Comparison of ENCODE assay signal across 23 cellular contexts in the genomic region with DNA sequence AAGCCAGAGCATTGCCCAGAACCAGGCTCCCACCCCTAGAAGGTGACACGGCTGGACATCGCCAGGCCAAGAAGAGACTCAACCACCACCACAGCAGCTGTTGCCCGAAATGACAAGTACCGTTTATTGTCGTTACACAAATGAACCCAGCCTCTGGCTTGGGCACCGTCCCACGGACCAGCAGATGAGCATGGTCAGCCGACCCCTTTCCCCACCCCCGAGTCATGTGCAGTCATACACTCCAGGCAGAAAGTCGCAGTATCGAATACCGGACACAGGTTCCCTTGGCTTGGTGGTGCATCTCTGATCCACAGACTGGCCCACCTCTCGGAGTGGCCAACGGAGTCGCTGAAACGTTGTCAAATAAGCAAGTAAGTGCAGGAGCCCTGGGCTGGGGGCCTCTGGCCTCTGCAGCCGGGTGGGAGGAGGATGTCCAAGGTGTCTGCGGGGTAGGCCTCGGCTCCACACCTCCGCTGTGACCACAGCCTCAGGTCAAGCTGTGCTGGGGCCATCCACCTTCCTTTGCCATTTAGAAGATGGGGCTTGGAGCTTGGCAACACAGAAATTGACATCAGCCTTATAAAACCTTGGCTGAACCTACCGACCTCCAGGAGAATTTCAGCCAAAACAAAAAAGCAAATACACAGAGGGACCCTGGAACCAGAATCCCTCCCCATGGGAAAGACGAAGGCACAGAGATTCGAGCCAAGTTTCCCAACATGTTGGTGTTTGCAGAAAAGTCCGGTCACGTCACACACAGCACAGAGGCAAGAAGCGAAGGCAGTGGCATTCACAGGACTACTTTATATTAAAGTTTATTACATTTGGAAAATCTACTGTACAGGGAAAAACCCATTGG.
"Had no signal": no experiment of that assay in that cellular context is flagged by ENCODE, and none has a peak within 500 bp of the region (broad histone marks: within the 10 kb centered on the region; RNA-seq: fewer than 3 reads in every experiment).

No MANE protein-coding gene starts in this region.

- H3K9me3 ChIP-seq: gastrocnemius medialis, left lung, lower lobe of right lung, sigmoid colon, testis, tibial artery, upper lobe of left lung had no signal

- H3K27me3 ChIP-seq: dorsolateral prefrontal cortex, gastrocnemius medialis, left lung, sigmoid colon, testis, tibial artery, upper lobe of left lung had no signal

- H3K36me3 Mint-ChIP-seq: natural killer cell; stimulated activated memory B cell treated with anti-CD40 and anti-IgM and Interleukin-4, amounts not matched to agents 10 μg/mL and 1 μg/mL and 100 μg/mL, for 72 hours had no signal

- ATAC-seq: esophagus mucosa; gastrocnemius medialis; left lung; lower lobe of right lung; natural killer cell; stimulated activated memory B cell treated with anti-CD40 and anti-IgM and Interleukin-4, amounts not matched to agents 10 μg/mL and 1 μg/mL and 100 μg/mL, for 72 hours; stimulated activated naive CD8-positive, alpha-beta T cell treated with anti-CD3 and anti-CD28 coated beads, Interleukin-15, Interleukin-2, amounts not matched to agents 100 U/mL and 50 U/mL, for 24 hours had no signal

- H3K9me3 Mint-ChIP-seq: natural killer cell; neural crest cell; stimulated activated memory B cell treated with anti-CD40 and anti-IgM and Interleukin-4, amounts not matched to agents 10 μg/mL and 1 μg/mL and 100 μg/mL, for 72 hours had no signal

- DNase-seq: dorsolateral prefrontal cortex; effector CD4-positive, alpha-beta T cell; foreskin fibroblast; gastrocnemius medialis; head of caudate nucleus; lower lobe of right lung; natural killer cell; sigmoid colon; stimulated activated CD4-positive, alpha-beta T cell treated with anti-CD3 and anti-CD28 coated beads, Interleukin-4, amount 100 ng/mL, for 4 hours; stimulated activated naive CD8-positive, alpha-beta T cell treated with anti-CD3 and anti-CD28 coated beads, Interleukin-15, Interleukin-2, amounts not matched to agents 100 U/mL and 50 U/mL, for 24 hours; substantia nigra; testis; tibial artery; upper lobe of left lung had no signal

- H3K4me1 Mint-ChIP-seq: natural killer cell; stimulated activated memory B cell treated with anti-CD40 and anti-IgM and Interleukin-4, amounts not matched to agents 10 μg/mL and 1 μg/mL and 100 μg/mL, for 72 hours had no signal

- H3K4me3 Mint-ChIP-seq: natural killer cell; neural crest cell; stimulated activated memory B cell treated with anti-CD40 and anti-IgM and Interleukin-4, amounts not matched to agents 10 μg/mL and 1 μg/mL and 100 μg/mL, for 72 hours had no signal

- H3K27ac ChIP-seq: dorsolateral prefrontal cortex, gastrocnemius medialis, left lung, lower lobe of right lung, parathyroid adenoma, sigmoid colon, testis, tibial artery, upper lobe of left lung had no signal

- H3K4me3 ChIP-seq: dorsolateral prefrontal cortex, gastrocnemius medialis, left lung, lower lobe of right lung, sigmoid colon, testis, tibial artery, upper lobe of left lung had no signal

- H3K36me3 ChIP-seq: gastrocnemius medialis, sigmoid colon had no signal

- H3K27ac Mint-ChIP-seq: natural killer cell; progenitor cell of endocrine pancreas; stimulated activated memory B cell treated with anti-CD40 and anti-IgM and Interleukin-4, amounts not matched to agents 10 μg/mL and 1 μg/mL and 100 μg/mL, for 72 hours had no signal

- FAIRE-seq: colon, keratinocyte, urothelium cell line had no signal
